Comparison of ENCODE assay signal across 14 cellular contexts in genomic region chr12:22312336-22312735, GRCh38. TPM values are rescaled to one million over a fixed set of nuclear protein-coding genes. Genes with fewer than 3 reads are reported as not detected.
A peak's percentile ranks its signal among the peaks of the same experiment; 100 is the strongest.
DNase-seq lines count a peak whose midpoint lies in the region; ATAC-seq and TF ChIP-seq lines count a peak whose summit lies in the region.
"Had no signal": no experiment of that assay in that cellular context is flagged by ENCODE, and none has a peak within 500 bp of the region (broad histone marks: within the 10 kb centered on the region; RNA-seq: fewer than 3 reads in every experiment).

No MANE protein-coding gene starts in this region.

- H3K9me3 ChIP-seq in subcutaneous abdominal adipose tissue (ENCODE audit: control insufficient read depth in 5 of 5, low read length in 5 of 5) (no peaks in the 10 kb centered on the region), esophagus muscularis mucosa (no peaks in the 10 kb centered on the region)
- H3K9me3 ChIP-seq: lower lobe of right lung had no signal

- TF ChIP-seq EP300 in esophagus muscularis mucosa (IDR thresholded peaks at IDR 0.05) = no peak

- DNase-seq in NCI-H446 (lab: John Stamatoyannopoulos, UW) (peak; percentile 20 to 44), choroid plexus epithelial cell (ENCODE audit: low read depth) (peak; percentile 1), hypothalamus (lab: John Stamatoyannopoulos, UW) (peak in 33 of 51 donors; percentile 9 to 74 (median 49)), natural killer cell (no peak), NCI-H2107 treated with DMSO at 0.1 percent for 48 hours (lab: John Stamatoyannopoulos, UW; ENCODE audit: unreplicated experiment) (no peak), esophagus muscularis mucosa (ENCODE audit: extremely low spot score) (no peak)
- DNase-seq: DND-41; effector CD4-positive, alpha-beta T cell; lower lobe of right lung; MV-4-11; stimulated activated naive CD4-positive, alpha-beta T cell treated with Interleukin-2 at 50 U/mL for 16 hours had no signal

- H3K36me3 ChIP-seq in subcutaneous abdominal adipose tissue (ENCODE audit: control insufficient read depth in 5 of 5, insufficient read depth in 5 of 5, low read length in 5 of 5) = no peaks in the 10 kb centered on the region
- H3K36me3 ChIP-seq in esophagus muscularis mucosa = peaks cover 0 to 6% (median 0%) of the 10 kb centered on the region in 4 donors
- H3K36me3 ChIP-seq: lower lobe of right lung had no signal

- intact Hi-C loops in natural killer cell (cut with micrococcal nuclease) = no loop called here
- intact Hi-C loops in esophagus muscularis mucosa (cut with DNase I) = no loop called here

- TF ChIP-seq POLR2A in esophagus muscularis mucosa (IDR thresholded peaks at IDR 0.05; ENCODE audit: low read depth) = no peak

- H3K4me3 ChIP-seq in choroid plexus epithelial cell (ENCODE audit: low read depth, low read length) (no peak overlapping the region), subcutaneous abdominal adipose tissue (ENCODE audit: low read depth in 1 of 5, low read length in 5 of 5) (no peak overlapping the region), esophagus muscularis mucosa (no peak overlapping the region)
- H3K4me3 ChIP-seq: lower lobe of right lung had no signal

- TF ChIP-seq CTCF in choroid plexus epithelial cell (conservative IDR thresholded peaks at IDR 0.05; ENCODE audit: low read depth, low read length) = no peak
- no peak for TF ChIP-seq CTCF in natural killer cell (IDR thresholded peaks at IDR 0.05)
- no peak for TF ChIP-seq CTCF in esophagus muscularis mucosa (IDR thresholded peaks at IDR 0.05)

- H3K27ac Mint-ChIP-seq in natural killer cell = no peak overlapping the region
- H3K27ac Mint-ChIP-seq: activated T-helper 1 cell treated with anti-CD3 and anti-CD28 coated beads, Interleukin-12 subunit alpha, Interleukin-12 subunit beta, Interleukin-2, Interleukin-4 antibody, amounts not matched to agents 30 ng/mL and 10 ng/mL and 1 ng/mL, durations not matched to agents 14 hours and 24 hours and 36 hours had no signal

- no peak for ATAC-seq in natural killer cell

- peaks cover 20 to 34% of the 10 kb centered on the region in 2 donors for H3K27me3 Mint-ChIP-seq in natural killer cell (ENCODE audit: low read depth in 2 of 2)

- H3K27me3 ChIP-seq in subcutaneous abdominal adipose tissue (ENCODE audit: control insufficient read depth in 5 of 5, insufficient read depth in 4 of 5, low read length in 5 of 5) (peaks cover 0 to 3% (median 0%) of the 10 kb centered on the region in 5 donors), esophagus muscularis mucosa (no peaks in the 10 kb centered on the region)

- H3K4me1 Mint-ChIP-seq in natural killer cell = no peaks in the 10 kb centered on the region

- peaks cover 0 to 11% (median 0%) of the 10 kb centered on the region in 5 donors for H3K4me1 ChIP-seq in subcutaneous abdominal adipose tissue (ENCODE audit: control insufficient read depth in 5 of 5, insufficient read depth in 5 of 5, low read length in 5 of 5)
- H3K4me1 ChIP-seq in esophagus muscularis mucosa = peaks cover 0 to 11% (median 9%) of the 10 kb centered on the region in 4 donors
- H3K4me1 ChIP-seq: lower lobe of right lung had no signal

- no peaks in the 10 kb centered on the region for H3K36me3 Mint-ChIP-seq in natural killer cell

- WGBS in esophagus muscularis mucosa = 61% methylated on average over 5 of the region's 5 CpGs

- no peak overlapping the region for H3K4me3 Mint-ChIP-seq in natural killer cell
- H3K4me3 Mint-ChIP-seq: activated T-helper 1 cell treated with anti-CD3 and anti-CD28 coated beads, Interleukin-12 subunit alpha, Interleukin-12 subunit beta, Interleukin-2, Interleukin-4 antibody, amounts not matched to agents 30 ng/mL and 10 ng/mL and 1 ng/mL, durations not matched to agents 14 hours and 24 hours and 36 hours had no signal

- H3K9me3 Mint-ChIP-seq in natural killer cell = no peaks in the 10 kb centered on the region
- H3K9me3 Mint-ChIP-seq: activated T-helper 1 cell treated with anti-CD3 and anti-CD28 coated beads, Interleukin-12 subunit alpha, Interleukin-12 subunit beta, Interleukin-2, Interleukin-4 antibody, amounts not matched to agents 30 ng/mL and 10 ng/mL and 1 ng/mL, durations not matched to agents 14 hours and 24 hours and 36 hours had no signal

- H3K9ac ChIP-seq in subcutaneous abdominal adipose tissue (ENCODE audit: low read length in 5 of 5) = no peak overlapping the region

- H3K27ac ChIP-seq in subcutaneous abdominal adipose tissue (ENCODE audit: low read depth, low read length) (peak overlapping the region; percentile 31), esophagus muscularis mucosa (replicated peaks in 1 of 4) (no peak overlapping the region)
- H3K27ac ChIP-seq: lower lobe of right lung, VCaP had no signal

RNA-seq across cellular contexts. Expression of gene ST8SIA1, which starts 22.2 kb away (rescaled TPM):
- total RNA-seq in natural killer cell (under 1 TPM in 2 of 3 donors, not detected in 1; 0.60 to 0.79 TPM), esophagus muscularis mucosa (10 to 100 TPM in 2 of 4 donors, 1 to 10 TPM in 2; 5.1 to 13.6 (median 9.8) TPM)

Comparison
In these comparisons a context has a peak if more than half of its experiments do, and no peak if none do; other contexts are left out.
1. DNase-seq: peak in NCI-H446 (2 of 2), choroid plexus epithelial cell (single experiment) and hypothalamus (33 of 51); none in natural killer cell (single experiment), NCI-H2107 treated with DMSO at 0.1 percent for 48 hours (single experiment) and esophagus muscularis mucosa (single experiment).